In genomic region chr1:1943834-1944570, GRCh38 we compare ENCODE assay signal across 1 cellular context.
TF ChIP-seq lines count a peak whose summit lies in the region.

No MANE protein-coding gene starts in this region.

TF ChIP-seq in HepG2, 621 proteins besides CTCF, POLR2A, EP300 and RAD21 (continued from another document and continues in another):
- 0 out of 2 replicates have a peak, but pooled peaks have one; percentile 61 for TF ChIP-seq ZNF512B (CRISPR knock-in tag; IDR thresholded peaks at IDR 0.05; ENCODE audit: borderline replicate concordance)
- no peak for TF ChIP-seq MZF1 (CRISPR knock-in tag; IDR thresholded peaks at IDR 0.05; ENCODE audit: borderline replicate concordance)
- TF ChIP-seq ZNF512 (CRISPR knock-in tag; IDR thresholded peaks at IDR 0.05) = no peak
- TF ChIP-seq TFAP4 (IDR thresholded peaks at IDR 0.05; ENCODE audit: borderline replicate concordance, low read depth) = 0 out of 2 replicates have a peak, but pooled peaks have one; percentile 58
- TF ChIP-seq RBFOX2 (IDR thresholded peaks at IDR 0.05; ENCODE audit: low read depth, low read length) = 0 out of 2 replicates have a peak, but pooled peaks have one; percentile 59
- TF ChIP-seq ZNF570 (CRISPR knock-in tag; IDR thresholded peaks at IDR 0.05; ENCODE audit: borderline replicate concordance) = no peak
- peak; percentile 85 for TF ChIP-seq CCDC6 (CRISPR knock-in tag; IDR thresholded peaks at IDR 0.05)
- peak; percentile 75 for TF ChIP-seq GABPB1 (CRISPR knock-in tag; IDR thresholded peaks at IDR 0.05)
- TF ChIP-seq RERE (CRISPR knock-in tag; IDR thresholded peaks at IDR 0.05; ENCODE audit: low read depth) = 0 out of 2 replicates have a peak, but pooled peaks have one; percentile 27
- TF ChIP-seq HMGA1 (CRISPR knock-in tag; conservative IDR thresholded peaks at IDR 0.05) = no peak
- TF ChIP-seq IKZF5 (CRISPR knock-in tag; IDR thresholded peaks at IDR 0.05) = peak; percentile 67; the same call in 1 of the 2 replicates
- TF ChIP-seq KLF15 (CRISPR knock-in tag; IDR thresholded peaks at IDR 0.05; ENCODE audit: borderline replicate concordance) = no peak
- TF ChIP-seq XRCC5 (optimal IDR thresholded peaks at IDR 0.05; ENCODE audit: low read length) = peak; percentile 58
- TF ChIP-seq AKNA (CRISPR knock-in tag; IDR thresholded peaks at IDR 0.05; ENCODE audit: borderline replicate concordance) = no peak
- TF ChIP-seq ZNF232 (CRISPR knock-in tag; IDR thresholded peaks at IDR 0.05; ENCODE audit: borderline replicate concordance) = no peak
- TF ChIP-seq KAT7 (CRISPR knock-in tag; IDR thresholded peaks at IDR 0.05; ENCODE audit: borderline replicate concordance) = no peak
- no peak for TF ChIP-seq HNRNPH1 (optimal IDR thresholded peaks at IDR 0.05; ENCODE audit: low read depth, low read length)
- TF ChIP-seq ZNF503 (CRISPR knock-in tag; IDR thresholded peaks at IDR 0.05) = no peak
- TF ChIP-seq PHF5A (CRISPR knock-in tag; IDR thresholded peaks at IDR 0.05; ENCODE audit: low read depth, unreplicated experiment) = no peak
- no peak for TF ChIP-seq ZNF790 (CRISPR knock-in tag; IDR thresholded peaks at IDR 0.05; ENCODE audit: borderline replicate concordance)
- 0 out of 2 replicates have a peak, but pooled peaks have one; percentile 35 for TF ChIP-seq ZNF749 (CRISPR knock-in tag; IDR thresholded peaks at IDR 0.05; ENCODE audit: borderline replicate concordance)
- peak; percentile 81 for TF ChIP-seq PATZ1 (CRISPR knock-in tag; IDR thresholded peaks at IDR 0.05)
- TF ChIP-seq ZNF580 (CRISPR knock-in tag; IDR thresholded peaks at IDR 0.05; ENCODE audit: borderline replicate concordance, low read depth) = peak; percentile 51; the same call in 1 of the 2 replicates
- no peak for TF ChIP-seq HOXD1 (CRISPR knock-in tag; IDR thresholded peaks at IDR 0.05)
- no peak for TF ChIP-seq FOSL1 (CRISPR knock-in tag; IDR thresholded peaks at IDR 0.05; ENCODE audit: borderline replicate concordance)
- TF ChIP-seq ZNF274 (CRISPR knock-in tag; IDR thresholded peaks at IDR 0.05) = peak; percentile 73; the same call in 1 of the 2 replicates
- no peak; the same call in none of the 2 replicates for TF ChIP-seq POLR2AphosphoS5 (IDR thresholded peaks at IDR 0.05; ENCODE audit: low read depth, low read length)
- TF ChIP-seq MBD4 (IDR thresholded peaks at IDR 0.05; ENCODE audit: borderline replicate concordance, low read length) = no peak
- no peak for TF ChIP-seq EHMT2 (IDR thresholded peaks at IDR 0.05; ENCODE audit: borderline replicate concordance, low read depth, low read length)
- no peak for TF ChIP-seq ZNF382 (CRISPR knock-in tag; IDR thresholded peaks at IDR 0.05; ENCODE audit: borderline replicate concordance)
- TF ChIP-seq NR0B2 (CRISPR knock-in tag; IDR thresholded peaks at IDR 0.05) = peak; percentile 44; the same call in 1 of the 2 replicates
- TF ChIP-seq MBNL3 (CRISPR knock-in tag; conservative IDR thresholded peaks at IDR 0.05) = no peak
- no peak for TF ChIP-seq ATM (IDR thresholded peaks at IDR 0.05; ENCODE audit: borderline replicate concordance)
- no peak; the same call in 1 of the 2 replicates for TF ChIP-seq NFYB (CRISPR knock-in tag; IDR thresholded peaks at IDR 0.05)
- TF ChIP-seq ATAD3A (CRISPR knock-in tag; IDR thresholded peaks at IDR 0.05) = no peak
